ENCODE assay signal across 8 cellular contexts in the genomic region with DNA sequence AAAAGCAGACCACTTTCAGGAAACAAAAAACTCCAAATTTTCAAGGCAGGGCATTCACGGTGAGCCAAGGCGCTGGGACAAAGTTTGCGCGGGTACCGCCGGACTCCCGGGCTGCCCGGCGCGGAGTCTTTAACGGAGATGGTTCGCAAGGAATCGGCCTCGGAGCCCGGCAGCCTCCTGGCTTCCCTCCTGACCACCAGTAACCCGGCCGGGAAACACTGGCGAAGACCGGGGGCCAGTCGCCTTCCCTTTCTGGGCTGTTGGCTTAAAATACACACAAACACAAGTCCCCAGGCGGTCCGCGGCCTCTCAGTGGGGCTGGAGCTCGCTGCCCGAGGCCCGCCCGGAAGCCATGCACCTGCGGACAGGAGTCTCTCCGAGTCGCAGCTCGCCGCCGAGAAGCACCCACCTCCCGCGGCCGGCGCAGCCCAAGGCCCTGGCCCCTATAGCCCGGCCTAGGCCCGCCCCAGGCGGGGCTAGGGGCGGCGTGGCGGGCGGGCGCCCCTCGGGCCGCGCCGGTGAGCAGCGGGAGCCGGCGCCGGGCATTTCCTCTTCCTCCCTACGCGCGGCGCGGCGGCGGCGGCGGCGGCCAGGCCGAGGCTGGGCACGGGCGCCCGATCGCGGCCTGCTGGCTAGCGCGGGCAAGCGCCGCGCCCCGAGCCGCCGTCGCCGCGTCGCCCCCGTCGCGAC. TPM values are rescaled to one million over a fixed set of nuclear protein-coding genes. Genes with fewer than 3 reads are reported as not detected.
DNase-seq lines count a peak whose midpoint lies in the region; ATAC-seq and TF ChIP-seq lines count a peak whose summit lies in the region.

No MANE protein-coding gene starts in this region.

- DNase-seq in AG09309 (ENCODE audit: low read depth) (no peak), PC-3 (peak; percentile 51), foreskin keratinocyte (peak in 1 of 2 donors; percentile 55), suprapubic skin (ENCODE audit: low spot score in 2 of 2) (peak; percentile 83 to 85)
- DNase-seq in activated effector memory CD4-positive, alpha-beta T cell treated with Interleukin-2 at 50 U/mL for 16 hours: peak; percentile 46

- H3K36me3 ChIP-seq in PC-3 (ENCODE audit: low read depth, low read length) (no peaks in the 10 kb centered on the region), neuron (ENCODE audit: insufficient read depth, low read length) (peaks cover 12% of the 10 kb centered on the region), suprapubic skin (peaks cover 4% of the 10 kb centered on the region)

- H3K79me2 ChIP-seq in PC-3 (ENCODE audit: low read length): peaks cover 90% of the 10 kb centered on the region

- no peaks in the 10 kb centered on the region for H3K9me2 ChIP-seq in PC-3 (replicated peaks; ENCODE audit: low read length)

- WGBS in suprapubic skin: 0% methylated on average over 26 of the region's 84 CpGs

- intact Hi-C loops in PC-3 (cut with micrococcal nuclease): no loop called here

- H3K9me3 ChIP-seq in PC-3 (ENCODE audit: low read length) (no peaks in the 10 kb centered on the region), neuron (ENCODE audit: low read length) (no peaks in the 10 kb centered on the region), suprapubic skin (no peaks in the 10 kb centered on the region)

- H3K4me1 ChIP-seq in PC-3 (ENCODE audit: insufficient read depth, low read length): peaks cover 27% of the 10 kb centered on the region; the same call in 1 of the 2 replicates
- H3K4me1 ChIP-seq in foreskin keratinocyte: peaks cover 3% of the 10 kb centered on the region
- H3K4me1 ChIP-seq in neuron (ENCODE audit: insufficient read depth, low read length): peaks cover 21% of the 10 kb centered on the region
- H3K4me1 ChIP-seq in suprapubic skin: peaks cover 44% of the 10 kb centered on the region

- TF ChIP-seq EP300 in suprapubic skin (IDR thresholded peaks at IDR 0.05): no peak

- CTCF ChIA-PET in PC-3 (lab: Charles Lee): interaction anchor here (0.6 to 3.2 kb wide), 2 partner anchors 45 to 1674 kb away, joined by 4 to 11 read pairs; no protein-coding TSS in a partner anchor

- no peaks in the 10 kb centered on the region for H3K27me3 ChIP-seq in PC-3 (ENCODE audit: low read length)
- no peaks in the 10 kb centered on the region for H3K27me3 ChIP-seq in foreskin keratinocyte
- no peaks in the 10 kb centered on the region for H3K27me3 ChIP-seq in neuron (ENCODE audit: insufficient read depth, low read length)
- no peaks in the 10 kb centered on the region for H3K27me3 ChIP-seq in suprapubic skin

- peak overlapping the region; percentile 94 for H3K9ac ChIP-seq in PC-3 (ENCODE audit: low read length)

- H3F3A ChIP-seq in PC-3 (ENCODE audit: low read length, unreplicated experiment): no peaks in the 10 kb centered on the region

- H3K4me3 ChIP-seq in AG09309 (ENCODE audit: control insufficient read depth, low read depth, low read length) (peak overlapping the region; percentile 96), PC-3 (ENCODE audit: low read length) (peak overlapping the region; percentile 77), neuron (ENCODE audit: low read length) (peak overlapping the region; percentile 89), suprapubic skin (peak overlapping the region; percentile 84)

- peak overlapping the region; percentile 82 for H3K27ac ChIP-seq in PC-3 (ENCODE audit: low read length)
- peak overlapping the region; percentile 98 for H3K27ac ChIP-seq in foreskin keratinocyte
- H3K27ac ChIP-seq in suprapubic skin: peak overlapping the region; percentile 99

- peak in 1 of 2 donors; percentile 34 for TF ChIP-seq POLR2A in suprapubic skin (IDR thresholded peaks at IDR 0.05)

- H4K20me1 ChIP-seq in PC-3 (ENCODE audit: low read length): peaks cover 39% of the 10 kb centered on the region

- H2AFZ ChIP-seq in PC-3 (ENCODE audit: low read length): peak overlapping the region; percentile 1; the same call in 1 of the 2 replicates
- H2AFZ ChIP-seq in neuron (ENCODE audit: low read depth, low read length): peak overlapping the region; percentile 65

- ATAC-seq in GM18907 (IDR thresholded peaks at IDR 0.05; ENCODE audit: unreplicated experiment) (peak; percentile 48), HG03108 (IDR thresholded peaks at IDR 0.05; ENCODE audit: unreplicated experiment) (peak; percentile 33), PC-3 (peak; percentile 49), foreskin keratinocyte (peak; percentile 47)

- peak overlapping the region; percentile 84 for H3K4me2 ChIP-seq in PC-3 (ENCODE audit: low read length)

- TF ChIP-seq CTCF in AG09309 (IDR thresholded peaks at IDR 0.05; ENCODE audit: control insufficient read depth, insufficient read depth, low read depth, low read length, missing control alignments) (no peak), PC-3 (conservative IDR thresholded peaks at IDR 0.05; ENCODE audit: low read depth, low read length) (no peak), foreskin keratinocyte (conservative IDR thresholded peaks at IDR 0.05) (no peak), suprapubic skin (IDR thresholded peaks at IDR 0.05) (no peak)

- POLR2A ChIA-PET in PC-3 (lab: Charles Lee; ENCODE audit: unreplicated experiment): interaction anchor here (0.5 to 3.2 kb wide), 7 partner anchors 12 to 591 kb away, joined by 3 to 31 read pairs (median 8); a partner anchor contains a TSS

- no TSS peak for BruUV-seq in PC-3 (replicated peaks; lab: Mats Ljungman, UMichigan)

RNA-seq across cellular contexts. Expression of a gene that starts 0.6 kb away (rescaled TPM):
- total RNA-seq in PC-3 (2014; rRNA removed) (62.1 and 73.6 TPM in 2 replicates), foreskin keratinocyte (67.3 and 68.2 TPM in 2 replicates), suprapubic skin (10 to 100 TPM; 23.5 to 42.6 (median 29.3) TPM)
- polyA plus RNA-seq in foreskin keratinocyte: 37.8 and 42.1 TPM in 2 replicates
